Comparison of ENCODE assay signal across 11 cellular contexts in genomic region chr5:149517461-149518122, GRCh38. TPM values are rescaled to one million over a fixed set of nuclear protein-coding genes. Genes with fewer than 3 reads are reported as not detected.
DNase-seq lines count a peak whose midpoint lies in the region; ATAC-seq and TF ChIP-seq lines count a peak whose summit lies in the region.
"Had no signal": no experiment of that assay in that cellular context is flagged by ENCODE, and none has a peak within 500 bp of the region (broad histone marks: within the 10 kb centered on the region; RNA-seq: fewer than 3 reads in every experiment).

No MANE protein-coding gene starts in this region.

- peaks cover 67% of the 10 kb centered on the region for H3K36me3 Mint-ChIP-seq in nephron (ENCODE audit: low read depth)

- TF ChIP-seq CTCF in Panc1 (IDR thresholded peaks at IDR 0.05) (no peak; the same call in 1 of the 2 replicates), fibroblast of mammary gland (conservative IDR thresholded peaks at IDR 0.05; ENCODE audit: control insufficient read depth, insufficient read depth, low read depth, low read length) (no peak), nephron (IDR thresholded peaks at IDR 0.05; ENCODE audit: unreplicated experiment in 3 of 3) (no peak)

- H3K4me3 ChIP-seq in Panc1 (ENCODE audit: low read depth in 2 of 2, low read length in 2 of 2): no peak overlapping the region
- H3K4me3 ChIP-seq in fibroblast of mammary gland (ENCODE audit: control insufficient read depth, low read depth, low read length): no peak overlapping the region
- no peak overlapping the region for H3K4me3 ChIP-seq in HAP-1

- intact Hi-C loops in Panc1 (cut with micrococcal nuclease; ENCODE audit: unreplicated experiment): no loop called here

- H3K27me3 Mint-ChIP-seq in nephron (ENCODE audit: low read depth): no peaks in the 10 kb centered on the region
- H3K27me3 Mint-ChIP-seq: activated naive CD8-positive, alpha-beta T cell treated with anti-CD3 and anti-CD28 coated beads for 36 hours had no signal

- peak overlapping the region; percentile 11 to 36 (median 21) for H3K27ac Mint-ChIP-seq in nephron

- peaks cover 31% of the 10 kb centered on the region for H3K4me1 Mint-ChIP-seq in nephron

- BruUV-seq in Panc1 (replicated peaks; lab: Mats Ljungman, UMichigan): TSS peak; percentile 0

- DNase-seq in AG20443 (ENCODE audit: low spot score) (peak; percentile 15), Panc1 (ENCODE audit: low read depth, low spot score) (no peak), fibroblast of mammary gland (ENCODE audit: low read depth) (peak; percentile 25), HAP-1 (ENCODE audit: low spot score in 2 of 2) (no peak)
- no peak for DNase-seq in activated naive CD4-positive, alpha-beta T cell treated with anti-CD3 and anti-CD28 coated beads, Interleukin-2, amount 50 U/mL, for 16 hours
- DNase-seq: activated naive CD8-positive, alpha-beta T cell treated with anti-CD3 and anti-CD28 coated beads for 36 hours; NCI-H1417 treated with DMSO at 0.1 percent for 48 hours; T-helper 1 cell had no signal

- ATAC-seq in Panc1 (peak; percentile 67), GM18907 (IDR thresholded peaks at IDR 0.05; ENCODE audit: unreplicated experiment) (no peak), HG03460 (IDR thresholded peaks at IDR 0.05; ENCODE audit: unreplicated experiment) (no peak)

- no peaks in the 10 kb centered on the region for H3K9me3 Mint-ChIP-seq in nephron
- H3K9me3 Mint-ChIP-seq: activated naive CD8-positive, alpha-beta T cell treated with anti-CD3 and anti-CD28 coated beads for 36 hours had no signal

- H3K4me1 ChIP-seq in Panc1 (ENCODE audit: control insufficient read depth, insufficient read depth, low read length) (peaks cover 45% of the 10 kb centered on the region), HAP-1 (peaks cover 24% of the 10 kb centered on the region)

- H3K36me3 ChIP-seq in Panc1 (ENCODE audit: control insufficient read depth, insufficient read depth, low read length): peaks cover 32% of the 10 kb centered on the region
- peaks cover 34% of the 10 kb centered on the region for H3K36me3 ChIP-seq in HAP-1 (replicated peaks)

- H3K9me3 ChIP-seq in Panc1 (ENCODE audit: control insufficient read depth, insufficient read depth, low read depth, low read length) (no peaks in the 10 kb centered on the region), HAP-1 (no peaks in the 10 kb centered on the region)

- in situ Hi-C loops in Panc1 (cut with HindIII; ENCODE audit: low pct_unique_long_range_greater_than_20kb, low sequenced_read_pairs) (no loop called here), HAP-1 (cut with MboI; ENCODE audit: low sequenced_read_pairs) (no loop called here)

- H3K27ac ChIP-seq in Panc1 (ENCODE audit: low read length): peak overlapping the region; percentile 13

- no peak overlapping the region for H3K4me3 Mint-ChIP-seq in nephron
- H3K4me3 Mint-ChIP-seq: activated naive CD8-positive, alpha-beta T cell treated with anti-CD3 and anti-CD28 coated beads for 36 hours had no signal

- CTCF ChIA-PET in Panc1 (lab: Charles Lee): no interaction called here

- POLR2A ChIA-PET in Panc1 (lab: Charles Lee): no interaction called here

- H3K27me3 ChIP-seq in Panc1 (ENCODE audit: control insufficient read depth, insufficient read depth, low read length): no peaks in the 10 kb centered on the region
- H3K27me3 ChIP-seq in HAP-1 (ENCODE audit: low read depth): no peaks in the 10 kb centered on the region

RNA-seq across cellular contexts. Expression of gene CSNK1A1, which starts 33.6 kb away (rescaled TPM):
- total RNA-seq in Panc1 (2021; ENCODE audit: unreplicated experiment): 287 TPM
- 190 TPM for polyA plus RNA-seq in Panc1 (2012; ENCODE audit: insufficient read length)

Comparison
In these comparisons a context has a peak if more than half of its experiments do, and no peak if none do; other contexts are left out.
1. DNase-seq: peak in AG20443 (single experiment) and fibroblast of mammary gland (single experiment); none in Panc1 (single experiment), HAP-1 (0 of 2) and activated naive CD4-positive, alpha-beta T cell treated with anti-CD3 and anti-CD28 coated beads, Interleukin-2, amount 50 U/mL, for 16 hours (single experiment).